Comparison of ENCODE assay signal across 1 cellular context in genomic region chr16:64132686-64133085, GRCh38.
TF ChIP-seq lines count a peak whose summit lies in the region.

No MANE protein-coding gene starts in this region.

TF ChIP-seq in H1, 55 proteins besides CTCF, POLR2A, EP300 and RAD21 (continued from another document):
- no peak for TF ChIP-seq CHD7 (IDR thresholded peaks at IDR 0.05; ENCODE audit: insufficient replicate concordance, low read length)
